9 cellular contexts compared by ENCODE assay signal in genomic region chr7:27113991-27114866, GRCh38. TPM values are rescaled to one million over a fixed set of nuclear protein-coding genes. Genes with fewer than 3 reads are reported as not detected.
DNase-seq lines count a peak whose midpoint lies in the region; ATAC-seq and TF ChIP-seq lines count a peak whose summit lies in the region.
"Had no signal": no experiment of that assay in that cellular context is flagged by ENCODE, and none has a peak within 500 bp of the region (broad histone marks: within the 10 kb centered on the region; RNA-seq: fewer than 3 reads in every experiment).

No MANE protein-coding gene starts in this region.

- no peaks in the 10 kb centered on the region for H3K27me3 ChIP-seq in Peyer's patch
- no peaks in the 10 kb centered on the region for H3K27me3 ChIP-seq in rectal smooth muscle tissue (ENCODE audit: control insufficient read depth, insufficient read depth, low read length)

- H3K36me3 ChIP-seq in Peyer's patch (no peaks in the 10 kb centered on the region), rectal smooth muscle tissue (ENCODE audit: control insufficient read depth, insufficient read depth, low read length) (no peaks in the 10 kb centered on the region)

- TF ChIP-seq CTCF in Peyer's patch (IDR thresholded peaks at IDR 0.05) (no peak), fibroblast of the aortic adventitia (IDR thresholded peaks at IDR 0.05; ENCODE audit: insufficient read depth, low read length) (no peak), foreskin fibroblast (IDR thresholded peaks at IDR 0.05; ENCODE audit: low read depth, low read length) (no peak)

- TF ChIP-seq POLR2A in Peyer's patch (IDR thresholded peaks at IDR 0.05) = no peak

- no peak for ATAC-seq in HG03196 (IDR thresholded peaks at IDR 0.05; ENCODE audit: unreplicated experiment)

- peak; percentile 24 for DNase-seq in DMS53 treated with DMSO at 0.1 percent for 48 hours (lab: John Stamatoyannopoulos, UW; ENCODE audit: unreplicated experiment)
- DNase-seq in Peyer's patch = peak in 1 of 3 donors; percentile 69
- DNase-seq in fibroblast of the aortic adventitia (ENCODE audit: low read depth) = peak; percentile 66
- no peak for DNase-seq in RPMI8226
- no peak for DNase-seq in SHP77 (lab: John Stamatoyannopoulos, UW)
- no peak for DNase-seq in foreskin fibroblast
- DNase-seq: activated effector memory CD4-positive, alpha-beta T cell treated with Interleukin-2 at 50 U/mL for 16 hours had no signal

- H3K9me3 ChIP-seq in Peyer's patch = no peaks in the 10 kb centered on the region

- H3K27ac ChIP-seq in Peyer's patch = peak overlapping the region; percentile 73 to 95 (median 84)
- peak overlapping the region; percentile 92 for H3K27ac ChIP-seq in rectal smooth muscle tissue (ENCODE audit: low read depth, low read length)

- no peak overlapping the region for H3K9ac ChIP-seq in rectal smooth muscle tissue (ENCODE audit: low read length)

- H3K4me3 ChIP-seq in Peyer's patch = peak overlapping the region; percentile 29 to 70 (median 46)
- peak overlapping the region; percentile 78 for H3K4me3 ChIP-seq in fibroblast of the aortic adventitia (ENCODE audit: low read depth, low read length)
- H3K4me3 ChIP-seq in rectal smooth muscle tissue (ENCODE audit: low read length) = peak overlapping the region; percentile 50
- no peak overlapping the region for H3K4me3 ChIP-seq in foreskin fibroblast (ENCODE audit: low read depth in 1 of 2, low read length in 2 of 2)

- H3K4me1 ChIP-seq in Peyer's patch = peaks cover 0 to 73% (median 0%) of the 10 kb centered on the region in 4 donors
- H3K4me1 ChIP-seq in rectal smooth muscle tissue (ENCODE audit: control insufficient read depth, insufficient read depth, low read length) = peaks cover 44% of the 10 kb centered on the region

RNA-seq across cellular contexts. Expression of gene HOXA2, which starts 11.7 kb away (rescaled TPM):
- 10 to 100 TPM in 1 of 4 donors, 1 to 10 TPM in 3; 4.7 to 24.8 (median 8.9) TPM for total RNA-seq in Peyer's patch
- 0.16 and 3.6 TPM in 2 replicates for total RNA-seq in fibroblast of the aortic adventitia (ENCODE audit: low replicate concordance)

RNA-seq across cellular contexts. Expression of gene HOXA4, which starts 16.3 kb away (rescaled TPM):
- total RNA-seq in Peyer's patch (10 to 100 TPM in 1 of 4 donors, 1 to 10 TPM in 3; 2.6 to 11.5 (median 5.9) TPM), fibroblast of the aortic adventitia (ENCODE audit: low replicate concordance) (0.57 and 0.99 TPM in 2 replicates)

RNA-seq across cellular contexts. Expression of gene HOXA1, which starts 18.4 kb away (rescaled TPM):
- 1 to 10 TPM; 1.7 to 5.3 (median 1.9) TPM for total RNA-seq in Peyer's patch
- total RNA-seq in fibroblast of the aortic adventitia (ENCODE audit: low replicate concordance) = 0.72 TPM in 1 of 2 replicates, not detected in the other

RNA-seq across cellular contexts. Expression of gene HOXA5, which starts 29.3 kb away (rescaled TPM):
- 10 to 100 TPM in 3 of 4 donors, 1 to 10 TPM in 1; 8.3 to 24.3 (median 20.1) TPM for total RNA-seq in Peyer's patch
- 0.72 and 2.4 TPM in 2 replicates for total RNA-seq in fibroblast of the aortic adventitia (ENCODE audit: low replicate concordance)

RNA-seq across cellular contexts. Expression of gene HOXA6, which starts 33.3 kb away (rescaled TPM):
- total RNA-seq in Peyer's patch (10 to 100 TPM; 18.7 to 45.0 (median 30.7) TPM), fibroblast of the aortic adventitia (ENCODE audit: low replicate concordance) (not detected in 2 replicates)

Comparison
In these comparisons a context has a peak if more than half of its experiments do, and no peak if none do; other contexts are left out.
1. DNase-seq: peak in DMS53 treated with DMSO at 0.1 percent for 48 hours (single experiment) and fibroblast of the aortic adventitia (single experiment); none in RPMI8226 (single experiment), SHP77 (0 of 2) and foreskin fibroblast (0 of 2).
2. H3K4me3 ChIP-seq: peak in Peyer's patch (4 of 4), fibroblast of the aortic adventitia (single experiment) and rectal smooth muscle tissue (single experiment); none in foreskin fibroblast (0 of 2).